ENCODE assay signal across 31 cellular contexts in the genomic region with DNA sequence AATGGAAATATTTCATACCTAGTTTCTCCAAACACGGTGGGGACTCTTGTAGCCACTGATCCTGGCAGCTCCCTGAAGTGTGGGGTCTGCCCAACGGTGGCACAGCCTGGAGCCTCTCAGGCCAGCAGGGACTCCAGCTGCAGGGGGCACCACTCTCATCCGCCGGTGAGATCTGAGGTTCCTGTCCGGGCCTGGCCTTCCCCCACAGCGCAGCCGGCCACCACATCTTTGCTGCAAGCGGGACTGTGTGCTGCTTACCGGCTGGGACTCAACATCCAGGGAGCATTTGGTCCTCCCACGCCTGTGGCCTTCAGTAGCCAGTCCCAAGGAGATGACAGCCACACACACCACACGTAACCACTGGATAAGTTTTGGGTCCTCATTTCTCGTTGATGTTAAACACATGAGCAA. TPM values are rescaled to one million over a fixed set of nuclear protein-coding genes. Genes with fewer than 3 reads are reported as not detected.
DNase-seq lines count a peak whose midpoint lies in the region; ATAC-seq and TF ChIP-seq lines count a peak whose summit lies in the region.
"Had no signal": no experiment of that assay in that cellular context is flagged by ENCODE, and none has a peak within 500 bp of the region (broad histone marks: within the 10 kb centered on the region; RNA-seq: fewer than 3 reads in every experiment).

No MANE protein-coding gene starts in this region.

- H3K27me3 ChIP-seq in right cardiac atrium (ENCODE audit: control insufficient read depth, insufficient read depth) = no peaks in the 10 kb centered on the region
- H3K27me3 ChIP-seq in neuronal stem cell (ENCODE audit: control insufficient read depth in 3 of 3, insufficient read depth in 3 of 3, low read depth in 1 of 3, low read length in 3 of 3) = peaks cover 51 to 97% (median 89%) of the 10 kb centered on the region in 3 experiments

- H2AK5ac ChIP-seq in neuronal stem cell (ENCODE audit: low read depth, low read length) = peak overlapping the region; percentile 20

- H4K91ac ChIP-seq in neuronal stem cell (ENCODE audit: low read depth, low read length, poor library complexity) = no peak overlapping the region

- H3K27ac ChIP-seq in right cardiac atrium (ENCODE audit: low read length) = peak overlapping the region; percentile 96
- no peak overlapping the region for H3K27ac ChIP-seq in neuronal stem cell (replicated peaks; ENCODE audit: low read length)
- H3K27ac ChIP-seq: ascending aorta, HL-60, testis had no signal

- H2AFZ ChIP-seq in neuronal stem cell (ENCODE audit: low read length) = no peak overlapping the region

- DNase-seq in GM20000 (ENCODE audit: low spot score) (peak; percentile 44), ecto neural progenitor cell (ENCODE audit: low spot score) (peak; percentile 70), right cardiac atrium (peak in 2 of 3 donors; percentile 62 to 70), neuronal stem cell (ENCODE audit: low spot score) (no peak), NOMO-1 treated with DMSO at 0.1 percent for 48 hours (lab: John Stamatoyannopoulos, UW; ENCODE audit: unreplicated experiment) (no peak), C1 segment of cervical spinal cord (lab: John Stamatoyannopoulos, UW) (no peak)
- no peak for DNase-seq in activated T-cell treated with anti-CD3 and anti-CD28 coated beads, Interleukin-2, amount 50 U/mL, for 1 hour
- DNase-seq: activated CD4-positive, alpha-beta T cell treated with anti-CD3 and anti-CD28 coated beads for 1 hour; activated CD8-positive, alpha-beta T cell treated with anti-CD3 and anti-CD28 coated beads, Interleukin-2, amount 10 ng/mL, durations not matched to agents 7 days and 5 days; activated effector memory CD4-positive, alpha-beta T cell treated with Interleukin-2 at 50 U/mL for 16 hours; activated naive CD8-positive, alpha-beta T cell treated with anti-CD3 and anti-CD28 coated beads for 36 hours; caudate nucleus; CD4-positive, CD25-positive, alpha-beta regulatory T cell; Karpas-422; mucosa of descending colon; NCI-H1436; NCI-H446; NCI-H82; stimulated activated CD4-positive, alpha-beta T cell treated with anti-CD3 and anti-CD28 coated beads, Interleukin-15, amount 100 ng/mL, for 24 hours; stimulated activated naive CD4-positive, alpha-beta T cell; testis had no signal

- no peak overlapping the region for H3K18ac ChIP-seq in neuronal stem cell (ENCODE audit: low read length)

- ATAC-seq in right cardiac atrium = peak; percentile 45 to 51
- ATAC-seq in GM18502 (IDR thresholded peaks at IDR 0.05; ENCODE audit: poor library complexity, unreplicated experiment) = no peak
- ATAC-seq: activated CD8-positive, alpha-beta T cell treated with anti-CD3 and anti-CD28 coated beads, Interleukin-2, amount 10 ng/mL, durations not matched to agents 7 days and 5 days; HCT116; mucosa of descending colon; natural killer cell treated with Interleukin-12 subunit alpha and Interleukin-12 subunit beta and Interleukin-15 and Interleukin-18, amount 100 ng/mL, for 72 hours had no signal

- no peak overlapping the region for H3K14ac ChIP-seq in neuronal stem cell (ENCODE audit: low read length)

- no peak overlapping the region for H2BK15ac ChIP-seq in neuronal stem cell (ENCODE audit: low read length)

- 24% methylated on average over 12 of the region's 12 CpGs for WGBS in right cardiac atrium
- WGBS in neuronal stem cell (ENCODE audit: extremely low coverage in 2 of 2, insufficient read length in 2 of 2, insufficient replicate concordance in 1 of 2), 2 donors = no CpG with 5 or more reads among the region's 12 CpGs

- no peak overlapping the region for H4K8ac ChIP-seq in neuronal stem cell (ENCODE audit: low read depth, low read length)

- peak overlapping the region; percentile 47 for H3K23ac ChIP-seq in neuronal stem cell (ENCODE audit: low read depth, low read length, poor library complexity)

- H2BK120ac ChIP-seq in neuronal stem cell (ENCODE audit: low read depth, low read length) = no peak overlapping the region

- H2BK12ac ChIP-seq in neuronal stem cell (ENCODE audit: low read length) = no peak overlapping the region

- H2BK5ac ChIP-seq in neuronal stem cell (ENCODE audit: low read length) = no peak overlapping the region

- TF ChIP-seq CTCF in GM20000 (IDR thresholded peaks at IDR 0.05; ENCODE audit: extremely low read depth, missing control alignments) = no peak

- H3K4me2 ChIP-seq in neuronal stem cell (ENCODE audit: insufficient read depth, low read length, poor library complexity, severe bottlenecking) = no peak overlapping the region

- H3K36me3 ChIP-seq in neuronal stem cell (replicated peaks in 1 of 2; ENCODE audit: control insufficient read depth in 2 of 2, insufficient read depth in 2 of 2, low read length in 2 of 2) = no peaks in the 10 kb centered on the region
- H3K36me3 ChIP-seq: ascending aorta had no signal

- H3K4me3 ChIP-seq in right cardiac atrium (ENCODE audit: low read length) (peak overlapping the region; percentile 49), neuronal stem cell (ENCODE audit: low read length in 2 of 2) (no peak overlapping the region)
- H3K4me3 ChIP-seq: ascending aorta, mucosa of descending colon, testis had no signal

- no peaks in the 10 kb centered on the region for H3K4me1 ChIP-seq in right cardiac atrium (ENCODE audit: control insufficient read depth, insufficient read depth, low read length)
- peaks cover 14 to 19% of the 10 kb centered on the region in 2 donors for H3K4me1 ChIP-seq in neuronal stem cell (ENCODE audit: control insufficient read depth in 2 of 2, insufficient read depth in 1 of 2, low read depth in 1 of 2, low read length in 2 of 2)

- H3K79me1 ChIP-seq in neuronal stem cell (ENCODE audit: low read depth, low read length) = no peaks in the 10 kb centered on the region

- intact Hi-C loops in right cardiac atrium (cut with DNase I) = loop anchor here in 1 of 4 donors (5.0 kb wide), 1 partner anchor 35 kb away; no protein-coding TSS in a partner anchor

- H3K9me3 ChIP-seq in right cardiac atrium (ENCODE audit: control insufficient read depth, low read length) = no peaks in the 10 kb centered on the region
- peaks cover 0 to 10% of the 10 kb centered on the region in 2 donors for H3K9me3 ChIP-seq in neuronal stem cell (replicated peaks in 1 of 2; ENCODE audit: control insufficient read depth in 2 of 2, insufficient read depth in 1 of 2, low read depth in 1 of 2, low read length in 2 of 2)
- H3K9me3 ChIP-seq: ascending aorta, mucosa of descending colon, testis had no signal

- H3K4ac ChIP-seq in neuronal stem cell (ENCODE audit: low read length) = no peak overlapping the region

- H3K9ac ChIP-seq in neuronal stem cell (ENCODE audit: low read depth, low read length, poor library complexity) = peak overlapping the region; percentile 45

RNA-seq across cellular contexts. Expression of a gene that starts 7.7 kb away (rescaled TPM):
- 100 to 1,000 TPM; 176 to 241 (median 220) TPM for total RNA-seq in right cardiac atrium
- 250 TPM for polyA plus RNA-seq in right cardiac atrium
- 0.13 TPM for polyA plus RNA-seq in neuronal stem cell (2013, experiment 1 of 2)
- 0.08 TPM for polyA plus RNA-seq in neuronal stem cell (2013, experiment 2 of 2)
- total RNA-seq: activated CD8-positive, alpha-beta T cell treated with anti-CD3 and anti-CD28 coated beads, Interleukin-2, amount 10 ng/mL, durations not matched to agents 7 days and 5 days; ascending aorta; CD4-positive, CD25-positive, alpha-beta regulatory T cell; fibroblast of lung; lower leg skin; mucosa of descending colon; natural killer cell treated with Interleukin-12 subunit alpha and Interleukin-12 subunit beta and Interleukin-15 and Interleukin-18, amount 100 ng/mL, for 72 hours; posterior vena cava; RPMI7951; SK-MEL-5 had no signal
- polyA plus RNA-seq: CD4-positive, CD25-positive, alpha-beta regulatory T cell; fibroblast of lung had no signal

Comparison
In these comparisons a context has a peak if more than half of its experiments do, and no peak if none do; other contexts are left out.
1. DNase-seq: peak in GM20000 (single experiment), ecto neural progenitor cell (single experiment) and right cardiac atrium (2 of 3); none in neuronal stem cell (single experiment), activated T-cell treated with anti-CD3 and anti-CD28 coated beads, Interleukin-2, amount 50 U/mL, for 1 hour (single experiment), NOMO-1 treated with DMSO at 0.1 percent for 48 hours (single experiment) and C1 segment of cervical spinal cord (0 of 14).